12 cellular contexts compared by ENCODE assay signal in the genomic region with DNA sequence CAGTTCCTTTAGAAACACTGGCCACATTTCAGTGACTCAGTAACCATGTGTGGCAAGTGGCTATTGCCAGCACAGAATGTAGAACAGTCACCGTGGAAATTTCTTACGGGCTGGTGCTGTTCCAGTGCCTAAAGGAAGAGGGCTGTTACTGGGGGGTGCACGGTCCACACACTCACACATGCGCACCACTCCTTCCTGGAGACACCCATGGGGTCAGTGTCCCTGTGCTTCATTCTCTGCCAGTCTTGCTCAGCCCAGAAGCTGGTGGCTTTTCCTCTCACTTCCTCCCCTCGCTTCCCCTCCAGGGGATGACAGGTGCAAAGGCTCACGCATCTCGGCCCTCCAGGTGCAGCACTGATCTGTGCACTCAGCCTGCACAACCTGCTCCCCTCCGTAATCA.
DNase-seq lines count a peak whose midpoint lies in the region; ATAC-seq lines count a peak whose summit lies in the region.
"Had no signal": no experiment of that assay in that cellular context is flagged by ENCODE, and none has a peak within 500 bp of the region (broad histone marks: within the 10 kb centered on the region; RNA-seq: fewer than 3 reads in every experiment).

No MANE protein-coding gene starts in this region.

- intact Hi-C loops in CD4-positive, alpha-beta memory T cell (cut with micrococcal nuclease): no loop called here

- no peak overlapping the region for H3K4me3 ChIP-seq in CD4-positive, alpha-beta memory T cell (ENCODE audit: low read length in 2 of 2)
- H3K4me3 ChIP-seq: right atrium auricular region had no signal

- no peaks in the 10 kb centered on the region for H3K9me3 ChIP-seq in CD4-positive, alpha-beta memory T cell (ENCODE audit: control insufficient read depth in 1 of 2, low read length in 2 of 2)
- H3K9me3 ChIP-seq: right atrium auricular region had no signal

- peaks cover 0 to 14% (median under 1%) of the 10 kb centered on the region in 4 donors for H3K4me1 Mint-ChIP-seq in CD4-positive, alpha-beta memory T cell

- CTCF ChIA-PET in CD4-positive, alpha-beta memory T cell (lab: Charles Lee; ENCODE audit: partially characterized antibody): no interaction called here

- no peak overlapping the region for H3K4me3 Mint-ChIP-seq in CD4-positive, alpha-beta memory T cell

- no peaks in the 10 kb centered on the region for H3K4me1 ChIP-seq in CD4-positive, alpha-beta memory T cell (ENCODE audit: insufficient read depth, low read length)

- peak; percentile 29 for DNase-seq in AG08396 (ENCODE audit: low spot score)
- peak; percentile 79 to 89 for DNase-seq in NOMO-1 (lab: John Stamatoyannopoulos, UW; ENCODE audit: unreplicated experiment in 2 of 2)
- DNase-seq in NCI-H2227 treated with DMSO at 0.1 percent for 48 hours (lab: John Stamatoyannopoulos, UW): no peak
- DNase-seq in NCI-H187 (lab: John Stamatoyannopoulos, UW): no peak
- DNase-seq in stimulated activated naive CD4-positive, alpha-beta T cell (lab: John Stamatoyannopoulos, UW): no peak
- DNase-seq in CD4-positive, alpha-beta memory T cell: no peak
- DNase-seq: ACHN; NK-92 treated with Interleukin-12 subunit alpha and Interleukin-12 subunit beta, amount 100 ng/mL, for 24 hours; substantia nigra had no signal

- H3K27me3 Mint-ChIP-seq in CD4-positive, alpha-beta memory T cell: no peaks in the 10 kb centered on the region

- H3K36me3 Mint-ChIP-seq in CD4-positive, alpha-beta memory T cell: peaks cover 50 to 53% of the 10 kb centered on the region in 2 donors

- H3K27ac ChIP-seq in CD4-positive, alpha-beta memory T cell (ENCODE audit: low read depth, low read length): no peak overlapping the region
- H3K27ac ChIP-seq: right atrium auricular region had no signal

- H3K9me3 Mint-ChIP-seq in CD4-positive, alpha-beta memory T cell: peaks cover 0 to 2% (median 0%) of the 10 kb centered on the region in 8 donors

- peak; percentile 55 for ATAC-seq in GM19035 (IDR thresholded peaks at IDR 0.05; ENCODE audit: unreplicated experiment)
- ATAC-seq in HG02885 (IDR thresholded peaks at IDR 0.05; ENCODE audit: poor library complexity, unreplicated experiment): peak; percentile 65

- POLR2A ChIA-PET in CD4-positive, alpha-beta memory T cell (lab: Charles Lee; ENCODE audit: partially characterized antibody): no interaction called here

- H3K27ac Mint-ChIP-seq in CD4-positive, alpha-beta memory T cell: peak overlapping the region in 2 of 7 donors; percentile 12 to 55

- no peaks in the 10 kb centered on the region for H3K27me3 ChIP-seq in CD4-positive, alpha-beta memory T cell (ENCODE audit: insufficient read depth, low read length)
- H3K27me3 ChIP-seq: right atrium auricular region had no signal

- H3K36me3 ChIP-seq in CD4-positive, alpha-beta memory T cell (ENCODE audit: insufficient read depth, low read length): peaks cover 2% of the 10 kb centered on the region
- H3K36me3 ChIP-seq: right atrium auricular region had no signal

Comparison
In these comparisons a context has a peak if more than half of its experiments do, and no peak if none do; other contexts are left out.
1. DNase-seq: peak in AG08396 (single experiment) and NOMO-1 (2 of 2); none in NCI-H2227 treated with DMSO at 0.1 percent for 48 hours (single experiment), NCI-H187 (0 of 2), stimulated activated naive CD4-positive, alpha-beta T cell (0 of 6) and CD4-positive, alpha-beta memory T cell (0 of 5).